1 cellular context compared by ENCODE assay signal in genomic region chr4:184263461-184263860, GRCh38.
TF ChIP-seq lines count a peak whose summit lies in the region.

No MANE protein-coding gene starts in this region.

TF ChIP-seq in GM12878, 131 proteins besides CTCF, POLR2A, EP300 and RAD21:
- no peak for TF ChIP-seq KLF5 (IDR thresholded peaks at IDR 0.05; ENCODE audit: partially characterized antibody)
- TF ChIP-seq TARDBP (IDR thresholded peaks at IDR 0.05; ENCODE audit: borderline replicate concordance), result no peak
- TF ChIP-seq PML (IDR thresholded peaks at IDR 0.05; ENCODE audit: low read length), result no peak
- TF ChIP-seq PBX3 (IDR thresholded peaks at IDR 0.05; ENCODE audit: insufficient replicate concordance, low read depth, low read length), result no peak
- TF ChIP-seq NBN (IDR thresholded peaks at IDR 0.05), result no peak
- no peak for TF ChIP-seq MEF2A (IDR thresholded peaks at IDR 0.05; ENCODE audit: insufficient read depth, low read depth, low read length)
- no peak for TF ChIP-seq SUPT20H (IDR thresholded peaks at IDR 0.05; ENCODE audit: borderline replicate concordance, control insufficient read depth, low read depth, low read length)
- TF ChIP-seq SIX5 (IDR thresholded peaks at IDR 0.05; ENCODE audit: low read depth, low read length, severe bottlenecking), result no peak
